ENCODE assay signal across 8 cellular contexts in the genomic region with DNA sequence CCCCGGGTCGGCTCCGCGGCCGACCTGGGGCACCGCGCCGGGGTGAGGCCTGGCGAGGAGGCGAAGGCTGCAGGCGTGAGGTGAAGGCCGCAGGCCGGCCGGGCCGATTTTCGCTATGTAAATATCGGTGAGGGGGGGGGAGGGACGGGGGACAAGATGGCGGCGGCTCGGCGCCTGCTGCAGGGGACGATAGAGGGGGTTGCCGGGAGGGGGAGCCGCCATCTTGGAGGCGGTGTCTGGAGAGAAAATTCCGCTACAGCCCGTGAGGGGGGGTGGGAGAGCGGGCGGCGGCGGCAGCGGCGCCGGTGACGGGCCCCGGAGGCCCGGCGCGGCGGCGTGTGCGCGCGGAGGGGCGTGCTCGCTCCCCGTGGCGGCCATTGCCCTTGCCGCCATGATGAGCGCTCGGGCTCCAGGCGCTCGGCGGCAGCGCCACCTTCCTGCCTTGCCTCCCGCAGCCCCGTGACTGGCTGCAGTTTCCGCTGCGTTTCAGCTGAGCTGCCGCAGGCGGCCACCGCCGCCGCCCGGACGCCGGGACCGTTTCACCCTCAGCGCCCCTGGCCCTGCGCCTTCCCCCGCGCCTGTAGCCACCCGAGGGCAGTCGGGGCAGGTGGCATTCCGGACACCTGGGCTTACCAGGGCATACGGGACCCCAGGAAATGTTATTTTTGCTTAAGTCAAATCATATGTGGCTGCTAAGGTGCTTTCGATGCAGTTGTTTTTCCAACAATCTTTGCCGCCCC. TPM values are rescaled to one million over a fixed set of nuclear protein-coding genes. Genes with fewer than 3 reads are reported as not detected.
A peak's percentile ranks its signal among the peaks of the same experiment; 100 is the strongest.
DNase-seq lines count a peak whose midpoint lies in the region; ATAC-seq and TF ChIP-seq lines count a peak whose summit lies in the region.

No MANE protein-coding gene starts in this region.

- no peaks in the 10 kb centered on the region for H3K9me3 ChIP-seq in iPS-18a (ENCODE audit: control insufficient read depth, low read depth, low read length)
- no peaks in the 10 kb centered on the region for H3K9me3 ChIP-seq in skeletal muscle tissue (ENCODE audit: control insufficient read depth in 3 of 3, low read length in 3 of 3)

- in situ Hi-C loops in brain microvascular endothelial cell (cut with HindIII; ENCODE audit: low pct_ligation_motif_present, low sequenced_read_pairs): no loop called here

- DNase-seq in SIG-M5 treated with dmso at 0.1 percent for 504 hours (lab: John Stamatoyannopoulos, UW; ENCODE audit: unreplicated experiment): peak; percentile 78
- DNase-seq in SIG-M5 (lab: John Stamatoyannopoulos, UW): no peak
- peak; percentile 91 to 94 for DNase-seq in NCI-H2081 (lab: John Stamatoyannopoulos, UW)
- peak; percentile 92 for DNase-seq in UCSD-AML1 (lab: John Stamatoyannopoulos, UW; ENCODE audit: unreplicated experiment)
- DNase-seq in brain microvascular endothelial cell: peak; percentile 76

- peak overlapping the region; percentile 99 for H3K27ac ChIP-seq in brain microvascular endothelial cell
- peak overlapping the region; percentile 68 for H3K27ac ChIP-seq in iPS-18a (ENCODE audit: low read length)
- peak overlapping the region; percentile 96 for H3K27ac ChIP-seq in skeletal muscle tissue (ENCODE audit: low read depth, low read length)

- peak overlapping the region; percentile 91 for H3K9ac ChIP-seq in iPS-18a (ENCODE audit: low read length)
- peak overlapping the region; percentile 86 to 89 (median 89) for H3K9ac ChIP-seq in skeletal muscle tissue (ENCODE audit: low read depth in 1 of 3, low read length in 3 of 3)

- H3K27me3 ChIP-seq in brain microvascular endothelial cell (replicated peaks) (no peaks in the 10 kb centered on the region), iPS-18a (ENCODE audit: control insufficient read depth, insufficient read depth, low read length) (no peaks in the 10 kb centered on the region), skeletal muscle tissue (ENCODE audit: control insufficient read depth in 3 of 3, insufficient read depth in 3 of 3, low read length in 3 of 3) (no peaks in the 10 kb centered on the region)

- H3K4me1 ChIP-seq in iPS-18a (ENCODE audit: control insufficient read depth, low read depth, low read length) (peaks cover 44% of the 10 kb centered on the region), skeletal muscle tissue (ENCODE audit: control insufficient read depth in 3 of 3, insufficient read depth in 3 of 3, low read length in 3 of 3) (peaks cover 21 to 44% (median 24%) of the 10 kb centered on the region in 3 donors)

- peak; percentile 35 for TF ChIP-seq CTCF in brain microvascular endothelial cell (IDR thresholded peaks at IDR 0.05; ENCODE audit: low read depth, low read length, missing control alignments)

- ATAC-seq in HG02970 (IDR thresholded peaks at IDR 0.05; ENCODE audit: low FRiP score, unreplicated experiment): peak; percentile 78

- H3K36me3 ChIP-seq in brain microvascular endothelial cell (replicated peaks) (no peaks in the 10 kb centered on the region), iPS-18a (ENCODE audit: control insufficient read depth, low read depth, low read length) (peaks cover 15% of the 10 kb centered on the region), skeletal muscle tissue (ENCODE audit: control insufficient read depth in 3 of 3, insufficient read depth in 3 of 3, low read length in 3 of 3) (no peaks in the 10 kb centered on the region)

- H3K4me3 ChIP-seq in brain microvascular endothelial cell (ENCODE audit: low read depth, low read length): peak overlapping the region; percentile 89
- H3K4me3 ChIP-seq in iPS-18a (ENCODE audit: low read length): peak overlapping the region; percentile 96
- peak overlapping the region; percentile 75 to 90 (median 79) for H3K4me3 ChIP-seq in skeletal muscle tissue (ENCODE audit: low read length in 3 of 3)

RNA-seq across cellular contexts. Expression of gene ZFX, which starts 0.7 kb away (rescaled TPM):
- 29.7 TPM for total RNA-seq in skeletal muscle tissue
